In genomic region chr15:52679232-52680040, GRCh38 we compare ENCODE assay signal across 8 cellular contexts. TPM values are rescaled to one million over a fixed set of nuclear protein-coding genes. Genes with fewer than 3 reads are reported as not detected.
DNase-seq lines count a peak whose midpoint lies in the region; ATAC-seq, FAIRE-seq and TF ChIP-seq lines count a peak whose summit lies in the region.

TSS of gene ATOSA (minus strand) at chr15:52679388. CDS start at chr15:52678021, 1,367 bp downstream.

- peak; percentile 74 for ATAC-seq in GM19035 (IDR thresholded peaks at IDR 0.05; ENCODE audit: unreplicated experiment)
- ATAC-seq in HG03354 (IDR thresholded peaks at IDR 0.05; ENCODE audit: poor library complexity, severe bottlenecking, unreplicated experiment) = peak; percentile 70

- H3K9me3 ChIP-seq in kidney (ENCODE audit: control insufficient read depth in 1 of 2, low read length in 2 of 2) = no peaks in the 10 kb centered on the region

- no peak for FAIRE-seq in kidney (lab: Jason Lieb, UNC)

- H3K27ac ChIP-seq in kidney (ENCODE audit: low read depth in 2 of 2, low read length in 2 of 2) = peak within 1 kb of the TSS; percentile 98

- TF ChIP-seq CTCF in AG10803 (conservative IDR thresholded peaks at IDR 0.05; ENCODE audit: low read length) (no peak), kidney (IDR thresholded peaks at IDR 0.05; ENCODE audit: borderline replicate concordance, extremely low read depth, insufficient read depth) (no peak)

- intact Hi-C loops in kidney (cut with DNase I) = no loop called here

- peaks cover 2 to 5% of the 10 kb centered on the region in 2 donors for H3K4me1 ChIP-seq in kidney (ENCODE audit: control insufficient read depth in 1 of 2, insufficient read depth in 1 of 2, low read depth in 1 of 2, low read length in 2 of 2)

- H3K36me3 ChIP-seq in kidney (ENCODE audit: control insufficient read depth in 1 of 2, insufficient read depth in 2 of 2, low read length in 2 of 2) = no peaks in the 10 kb centered on the region

- DNase-seq in AG10803 (ENCODE audit: low read depth) (peak; percentile 84), NCI-H446 treated with DMSO at 0.1 percent for 48 hours (lab: John Stamatoyannopoulos, UW) (peak; percentile 53), cerebellum (ENCODE audit: low spot score) (peak; percentile 95), kidney (peak; percentile 98)
- DNase-seq in activated CD4-positive, alpha-beta T cell treated with anti-CD3 and anti-CD28 coated beads for 24 hours (ENCODE audit: low read depth in 2 of 2) = peak; percentile 76 to 79
- peak; percentile 95 for DNase-seq in stimulated activated CD4-positive, alpha-beta T cell treated with anti-CD3 and anti-CD28 coated beads, Interleukin-15, amount 100 ng/mL, for 24 hours

- H3K4me3 ChIP-seq in AG10803 (ENCODE audit: low read length) (peak within 1 kb of the TSS; percentile 84), kidney (ENCODE audit: low read length in 2 of 2) (peak within 1 kb of the TSS; percentile 63 to 86)

- peak within 1 kb of the TSS; percentile 60 to 72 for H3K9ac ChIP-seq in kidney (ENCODE audit: low read length in 2 of 2)

RNA-seq across cellular contexts. Expression of gene ATOSA, which starts in this region (rescaled TPM):
- total RNA-seq in cerebellum (65.0 TPM), kidney (38.2 TPM)
- 17.3 TPM for polyA plus RNA-seq in kidney (ENCODE audit: insufficient read depth, low read depth, low replicate concordance)

Comparison
In these comparisons a context has a peak if more than half of its experiments do, and no peak if none do; other contexts are left out.
1. Peak in every context shown above with its lines: DNase-seq, ATAC-seq, H3K4me3 ChIP-seq and H3K27ac ChIP-seq.